In genomic region chr6:108180266-108180665, GRCh38 we compare ENCODE assay signal across 38 cellular contexts. TPM values are rescaled to one million over a fixed set of nuclear protein-coding genes. Genes with fewer than 3 reads are reported as not detected.
"Had no signal": no experiment of that assay in that cellular context is flagged by ENCODE, and none has a peak within 500 bp of the region (broad histone marks: within the 10 kb centered on the region; RNA-seq: fewer than 3 reads in every experiment).

No MANE protein-coding gene starts in this region.

- H3K27ac ChIP-seq: adrenal gland, body of pancreas, brain microvascular endothelial cell, breast epithelium, VCaP had no signal

- H3K4me1 ChIP-seq: breast epithelium had no signal

- H3K9me3 Mint-ChIP-seq: activated B cell treated with CpG ODN at 0.5 μM for 24 hours; activated CD4-positive, alpha-beta memory T cell treated with anti-CD3 and anti-CD28 coated beads for 36 hours; activated CD4-positive, alpha-beta T cell treated with anti-CD3 and anti-CD28 coated beads, Interleukin-2, amount 10 ng/mL, durations not matched to agents 24 days and 14 days; activated CD8-positive, alpha-beta T cell treated with anti-CD3 and anti-CD28 coated beads for 36 hours; activated naive CD4-positive, alpha-beta T cell treated with anti-CD3 and anti-CD28 coated beads for 36 hours; activated naive CD4-positive, alpha-beta T cell treated with anti-CD3 and anti-CD28 coated beads, Interleukin-2, amount 50 U/mL, for 72 hours; activated naive CD8-positive, alpha-beta T cell treated with anti-CD3 and anti-CD28 coated beads for 36 hours; activated T-cell treated with anti-CD3 and anti-CD28 coated beads, Interleukin-2, amount 50 U/mL, for 4 hours; activated T-cell treated with anti-CD3 and anti-CD28 coated beads, Interleukin-2, amount 50 U/mL, for 72 hours; activated T-helper 1 cell treated with anti-CD3 and anti-CD28 coated beads, Interleukin-12 subunit alpha, Interleukin-12 subunit beta, Interleukin-2, Interleukin-4 antibody, amounts not matched to agents 30 ng/mL and 10 ng/mL and 1 ng/mL, durations not matched to agents 14 hours and 24 hours and 36 hours; activated T-helper 17 cell treated with anti-CD3 and anti-CD28 coated beads, Interleukin-2, amount 50 U/mL, for 72 hours; T-helper 1 cell treated with Interleukin-12 subunit alpha and Interleukin-12 subunit beta and Interleukin-4 antibody, amounts not matched to agents 30 μg/mL and 1 μg/mL, for 36 hours; T-helper 2 cell treated with Interferon-gamma antibody and Interleukin-4, amounts not matched to agents 5 μg/mL and 100 μg/mL, for 36 hours had no signal

- H3K4me3 Mint-ChIP-seq: activated B cell treated with CpG ODN at 0.5 μM for 24 hours; activated CD4-positive, alpha-beta memory T cell treated with anti-CD3 and anti-CD28 coated beads for 36 hours; activated CD4-positive, alpha-beta T cell treated with anti-CD3 and anti-CD28 coated beads, Interleukin-2, amount 10 ng/mL, durations not matched to agents 24 days and 14 days; activated CD8-positive, alpha-beta T cell treated with anti-CD3 and anti-CD28 coated beads for 36 hours; activated naive CD4-positive, alpha-beta T cell treated with anti-CD3 and anti-CD28 coated beads for 36 hours; activated naive CD8-positive, alpha-beta T cell treated with anti-CD3 and anti-CD28 coated beads for 36 hours; activated T-cell treated with anti-CD3 and anti-CD28 coated beads, Interleukin-2, amount 50 U/mL, for 4 hours; activated T-cell treated with anti-CD3 and anti-CD28 coated beads, Interleukin-2, amount 50 U/mL, for 72 hours; activated T-helper 1 cell treated with anti-CD3 and anti-CD28 coated beads, Interleukin-12 subunit alpha, Interleukin-12 subunit beta, Interleukin-2, Interleukin-4 antibody, amounts not matched to agents 30 ng/mL and 10 ng/mL and 1 ng/mL, durations not matched to agents 14 hours and 24 hours and 36 hours; activated T-helper 17 cell treated with anti-CD3 and anti-CD28 coated beads, Interleukin-2, amount 50 U/mL, for 72 hours; T-helper 1 cell treated with Interleukin-12 subunit alpha and Interleukin-12 subunit beta and Interleukin-4 antibody, amounts not matched to agents 30 μg/mL and 1 μg/mL, for 36 hours; T-helper 2 cell treated with Interferon-gamma antibody and Interleukin-4, amounts not matched to agents 5 μg/mL and 100 μg/mL, for 36 hours had no signal

- ATAC-seq: activated CD8-positive, alpha-beta T cell treated with anti-CD3 and anti-CD28 coated beads for 36 hours; activated naive CD4-positive, alpha-beta T cell treated with anti-CD3 and anti-CD28 coated beads, Interleukin-2, amount 50 U/mL, for 72 hours; activated T-cell treated with anti-CD3 and anti-CD28 coated beads, Interleukin-2, amount 50 U/mL, for 4 hours; activated T-cell treated with anti-CD3 and anti-CD28 coated beads, Interleukin-2, amount 50 U/mL, for 72 hours; activated T-helper 17 cell treated with anti-CD3 and anti-CD28 coated beads, Interleukin-2, amount 50 U/mL, for 72 hours; body of pancreas had no signal

- H3K4me1 Mint-ChIP-seq: activated T-helper 17 cell treated with anti-CD3 and anti-CD28 coated beads, Interleukin-2, amount 50 U/mL, for 72 hours had no signal

- H3K27me3 ChIP-seq: body of pancreas had no signal

- H3K36me3 Mint-ChIP-seq: activated naive CD8-positive, alpha-beta T cell treated with anti-CD3 and anti-CD28 coated beads for 36 hours had no signal

- H3K4me3 ChIP-seq: adrenal gland, body of pancreas, breast epithelium had no signal

- FAIRE-seq: astrocyte, TTC549 had no signal

- H3K9me3 ChIP-seq: adrenal gland, body of pancreas, breast epithelium had no signal

- H3K36me3 ChIP-seq: adrenal gland, brain microvascular endothelial cell, breast epithelium had no signal

- DNase-seq: activated B cell treated with CpG ODN at 0.5 μM for 24 hours; activated CD4-positive, alpha-beta memory T cell treated with anti-CD3 and anti-CD28 coated beads for 36 hours; activated CD4-positive, alpha-beta T cell treated with anti-CD3 and anti-CD28 coated beads for 4 hours; activated CD4-positive, alpha-beta T cell treated with anti-CD3 and anti-CD28 coated beads, Interleukin-2, amount 10 ng/mL, durations not matched to agents 24 days and 14 days; activated CD4-positive, alpha-beta T cell treated with anti-CD3 and anti-CD28 coated beads, Interleukin-2, amount 50 U/mL, for 1 hour; activated CD4-positive, alpha-beta T cell treated with anti-CD3 and anti-CD28 coated beads, Interleukin-2, amount 50 U/mL, for 4 hours; activated CD4-positive, CD25-positive, alpha-beta regulatory T cell treated with anti-CD3 and anti-CD28 coated beads, Interleukin-2, amount 50 U/mL, for 72 hours; activated CD8-positive, alpha-beta memory T cell treated with anti-CD3 and anti-CD28 coated beads, Interleukin-2, amount 50 U/mL, for 4 hours; activated CD8-positive, alpha-beta T cell treated with anti-CD3 and anti-CD28 coated beads for 36 hours; activated effector memory CD4-positive, alpha-beta T cell treated with anti-CD3 and anti-CD28 coated beads, Interleukin-2, amount 50 U/mL, for 16 hours; activated gamma-delta T cell treated with Interleukin-2 at 50 U/mL for 16 hours; activated naive CD4-positive, alpha-beta T cell; activated naive CD4-positive, alpha-beta T cell treated with anti-CD3 and anti-CD28 coated beads for 36 hours; activated naive CD4-positive, alpha-beta T cell treated with anti-CD3 and anti-CD28 coated beads, Interleukin-2, amount 50 U/mL, for 16 hours; activated naive CD8-positive, alpha-beta T cell treated with anti-CD3 and anti-CD28 coated beads for 36 hours; activated T-cell treated with anti-CD3 and anti-CD28 coated beads for 4 hours; activated T-cell treated with anti-CD3 and anti-CD28 coated beads, Interleukin-2, amount 50 U/mL, for 1 hour; activated T-cell treated with anti-CD3 and anti-CD28 coated beads, Interleukin-2, amount 50 U/mL, for 4 hours; activated T-cell treated with anti-CD3 and anti-CD28 coated beads, Interleukin-2, amount 50 U/mL, for 72 hours; adrenal gland; amniotic stem cell; aorta; body of pancreas; brain microvascular endothelial cell; central memory CD4-positive, alpha-beta T cell; T-helper 1 cell; T-helper 2 cell; T-helper 9 cell had no signal

- H3K27ac Mint-ChIP-seq: activated B cell treated with CpG ODN at 0.5 μM for 24 hours; activated CD4-positive, alpha-beta memory T cell treated with anti-CD3 and anti-CD28 coated beads for 36 hours; activated CD4-positive, alpha-beta T cell treated with anti-CD3 and anti-CD28 coated beads, Interleukin-2, amount 10 ng/mL, durations not matched to agents 24 days and 14 days; activated CD8-positive, alpha-beta T cell treated with anti-CD3 and anti-CD28 coated beads for 36 hours; activated naive CD4-positive, alpha-beta T cell treated with anti-CD3 and anti-CD28 coated beads for 36 hours; activated naive CD4-positive, alpha-beta T cell treated with anti-CD3 and anti-CD28 coated beads, Interleukin-2, amount 50 U/mL, for 72 hours; activated naive CD8-positive, alpha-beta T cell treated with anti-CD3 and anti-CD28 coated beads for 36 hours; activated T-cell treated with anti-CD3 and anti-CD28 coated beads, Interleukin-2, amount 50 U/mL, for 72 hours; activated T-helper 1 cell treated with anti-CD3 and anti-CD28 coated beads, Interleukin-12 subunit alpha, Interleukin-12 subunit beta, Interleukin-2, Interleukin-4 antibody, amounts not matched to agents 30 ng/mL and 10 ng/mL and 1 ng/mL, durations not matched to agents 14 hours and 24 hours and 36 hours; activated T-helper 17 cell treated with anti-CD3 and anti-CD28 coated beads, Interleukin-2, amount 50 U/mL, for 72 hours; T-helper 1 cell treated with Interleukin-12 subunit alpha and Interleukin-12 subunit beta and Interleukin-4 antibody, amounts not matched to agents 30 μg/mL and 1 μg/mL, for 36 hours; T-helper 2 cell treated with Interferon-gamma antibody and Interleukin-4, amounts not matched to agents 5 μg/mL and 100 μg/mL, for 36 hours had no signal

RNA-seq across cellular contexts. Expression of gene NR2E1, which starts 14.4 kb away (rescaled TPM):
- total RNA-seq: activated B cell treated with CpG ODN at 0.5 μM for 24 hours; activated CD4-positive, alpha-beta memory T cell treated with anti-CD3 and anti-CD28 coated beads for 36 hours; activated CD4-positive, alpha-beta T cell treated with anti-CD3 and anti-CD28 coated beads, Interleukin-2, amount 10 ng/mL, durations not matched to agents 24 days and 14 days; activated CD8-positive, alpha-beta memory T cell treated with anti-CD3 and anti-CD28 coated beads for 36 hours; activated CD8-positive, alpha-beta T cell treated with anti-CD3 and anti-CD28 coated beads for 36 hours; activated naive CD4-positive, alpha-beta T cell treated with anti-CD3 and anti-CD28 coated beads for 36 hours; activated naive CD4-positive, alpha-beta T cell treated with anti-CD3 and anti-CD28 coated beads, Interleukin-2, amount 50 U/mL, for 72 hours; activated naive CD8-positive, alpha-beta T cell treated with anti-CD3 and anti-CD28 coated beads for 36 hours; activated T-cell treated with anti-CD3 and anti-CD28 coated beads, Interleukin-2, amount 50 U/mL, for 4 hours; activated T-cell treated with anti-CD3 and anti-CD28 coated beads, Interleukin-2, amount 50 U/mL, for 72 hours; activated T-helper 1 cell treated with anti-CD3 and anti-CD28 coated beads, Interleukin-12 subunit alpha, Interleukin-12 subunit beta, Interleukin-2, Interleukin-4 antibody, amounts not matched to agents 30 ng/mL and 10 ng/mL and 1 ng/mL, durations not matched to agents 14 hours and 24 hours and 36 hours; activated T-helper 17 cell treated with anti-CD3 and anti-CD28 coated beads, Interleukin-2, amount 50 U/mL, for 72 hours; aorta; astrocyte; body of pancreas had no signal
- polyA plus RNA-seq: aorta had no signal
